ENCODE assay signal across 8 cellular contexts in the genomic region with DNA sequence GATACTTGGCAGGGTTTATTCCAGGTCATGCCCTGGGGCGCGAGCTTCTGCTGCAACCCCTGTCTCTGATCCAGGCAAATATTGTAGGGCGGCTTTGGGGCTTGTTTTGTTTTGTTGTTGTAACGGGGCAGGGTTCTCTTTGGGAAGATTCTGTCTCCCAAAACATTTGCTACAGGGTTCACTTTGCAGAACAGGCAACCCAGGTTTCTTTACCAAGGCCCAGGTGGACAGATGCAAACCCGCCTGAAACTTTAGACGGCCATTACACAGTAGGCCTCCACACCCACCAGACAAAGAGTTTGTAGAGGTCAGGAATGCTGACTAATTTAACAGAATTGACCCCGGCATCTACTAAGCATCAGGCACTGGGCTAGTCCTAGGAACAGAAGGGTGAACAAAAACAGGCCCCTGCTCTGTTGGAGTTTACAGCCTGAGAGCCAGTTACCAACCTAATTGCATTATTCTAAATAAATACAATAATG. TPM values are rescaled to one million over a fixed set of nuclear protein-coding genes. Genes with fewer than 3 reads are reported as not detected.
DNase-seq lines count a peak whose midpoint lies in the region; ATAC-seq and TF ChIP-seq lines count a peak whose summit lies in the region.

No MANE protein-coding gene starts in this region.

- H3K27me3 ChIP-seq in Caco-2 (replicated peaks; ENCODE audit: control insufficient read depth, insufficient read depth, low read length) (peaks cover 2% of the 10 kb centered on the region; the same call in 1 of the 2 replicates), MG63 (no peaks in the 10 kb centered on the region; the same call in 1 of the 2 replicates), ectodermal cell (ENCODE audit: control insufficient read depth, insufficient read depth, low read length, poor library complexity, severe bottlenecking) (no peaks in the 10 kb centered on the region), neutrophil (no peaks in the 10 kb centered on the region)

- H3K4me3 ChIP-seq in Caco-2 (ENCODE audit: low read depth, low read length) (peak overlapping the region; percentile 64), MG63 (peak overlapping the region; percentile 92), ectodermal cell (ENCODE audit: insufficient read depth, low read depth, low read length) (peak overlapping the region; percentile 67), neutrophil (ENCODE audit: low read depth in 1 of 2, low read length in 1 of 2) (peak overlapping the region; percentile 68 to 80)

- WGBS in ectodermal cell, 2 experiments = 24% methylated on average over 7 of the region's 7 CpGs

- H3K9me3 ChIP-seq in Caco-2 (no peaks in the 10 kb centered on the region), MG63 (no peaks in the 10 kb centered on the region), ectodermal cell (ENCODE audit: control insufficient read depth, low read length) (no peaks in the 10 kb centered on the region), neutrophil (no peaks in the 10 kb centered on the region)

- ATAC-seq in GM21381 (IDR thresholded peaks at IDR 0.05; ENCODE audit: unreplicated experiment) = no peak

- DNase-seq in Caco-2 (no peak), MG63 (no peak), globus pallidus (ENCODE audit: low spot score) (no peak)
- no peak for DNase-seq in stimulated activated CD4-positive, alpha-beta T cell treated with anti-CD3 and anti-CD28 coated beads, Interleukin-4, amount 100 ng/mL, for 24 hours
- DNase-seq in activated CD4-positive, alpha-beta T cell treated with anti-CD3 and anti-CD28 coated beads for 1 hour = no peak

- H3K27ac Mint-ChIP-seq in Caco-2 (ENCODE audit: unreplicated experiment) = peak overlapping the region; percentile 86

- CTCF ChIA-PET in Caco-2 (lab: Charles Lee) = interaction anchor here (0.8 kb wide), 1 partner anchor 137 kb away, joined by 4 read pairs; no protein-coding TSS in a partner anchor

- H3K4me1 ChIP-seq in Caco-2 (0 out of 2 replicates have a peak, but pooled peaks cover 8% of the 10 kb centered on the region), ectodermal cell (ENCODE audit: control insufficient read depth, insufficient read depth, low read length) (peaks cover 7% of the 10 kb centered on the region), neutrophil (ENCODE audit: control insufficient read depth in 1 of 2, insufficient read depth in 1 of 2, low read depth in 1 of 2, low read length in 1 of 2) (peaks cover 52 to 63% of the 10 kb centered on the region in 2 experiments)

- peaks cover 7% of the 10 kb centered on the region for H3K27me3 Mint-ChIP-seq in Caco-2 (ENCODE audit: insufficient read depth, unreplicated experiment)

- no TSS peak for BruUV-seq in Caco-2 (replicated peaks; lab: Mats Ljungman, UMichigan)

- H3K36me3 ChIP-seq in Caco-2 (ENCODE audit: control insufficient read depth, insufficient read depth, low read length) (no peaks in the 10 kb centered on the region), MG63 (peaks cover 11% of the 10 kb centered on the region), ectodermal cell (ENCODE audit: control insufficient read depth, insufficient read depth, low read length) (no peaks in the 10 kb centered on the region), neutrophil (no peaks in the 10 kb centered on the region)

- H3K27ac ChIP-seq in ectodermal cell (ENCODE audit: insufficient read depth, low read depth, low read length, poor library complexity, severe bottlenecking) (peak overlapping the region; percentile 85), neutrophil (peak overlapping the region; percentile 81)

- peaks cover 12% of the 10 kb centered on the region for H3K4me1 Mint-ChIP-seq in Caco-2 (ENCODE audit: low read depth, unreplicated experiment)

- TF ChIP-seq CTCF in Caco-2 (IDR thresholded peaks at IDR 0.05; ENCODE audit: insufficient read depth in 1 of 2, low read depth in 1 of 2, low read length in 1 of 2, severe bottlenecking in 1 of 2, unreplicated experiment in 1 of 2) = no peak
- TF ChIP-seq CTCF in neutrophil (IDR thresholded peaks at IDR 0.05) = no peak

- H3K36me3 Mint-ChIP-seq in Caco-2 (ENCODE audit: insufficient read depth, unreplicated experiment) = no peaks in the 10 kb centered on the region

- intact Hi-C loops in Caco-2 (cut with micrococcal nuclease; ENCODE audit: unreplicated experiment) = no loop called here

- H3K9me3 Mint-ChIP-seq in Caco-2 (ENCODE audit: unreplicated experiment) = no peaks in the 10 kb centered on the region

- peak overlapping the region; percentile 73 for H3K4me3 Mint-ChIP-seq in Caco-2 (ENCODE audit: unreplicated experiment)

- POLR2A ChIA-PET in Caco-2 (lab: Charles Lee) = no interaction called here

RNA-seq across cellular contexts. Expression of gene CDCA7L, which starts 0.6 kb away (rescaled TPM):
- total RNA-seq in Caco-2 (2022) = 15.2 and 19.1 TPM in 2 replicates
- 94.0 and 118 TPM in 2 replicates for total RNA-seq in MG63 (2014; rRNA removed; shearing (Covaris generic); ENCODE audit: low replicate concordance)
- 57.9 TPM for polyA plus RNA-seq in ectodermal cell (2013, experiment 1 of 4)
- polyA plus RNA-seq in ectodermal cell (2013, experiment 2 of 4) = 59.2 TPM
- 37.2 TPM for polyA plus RNA-seq in ectodermal cell (2013, experiment 3 of 4)
- polyA plus RNA-seq in ectodermal cell (2013, experiment 4 of 4) = 39.7 TPM
